In genomic region chr4:23241408-23241807, GRCh38 we compare ENCODE assay signal across 2 cellular contexts.
A peak's percentile ranks its signal among the peaks of the same experiment; 100 is the strongest.
TF ChIP-seq lines count a peak whose summit lies in the region.

No MANE protein-coding gene starts in this region.

TF ChIP-seq in liver, 16 proteins besides CTCF, POLR2A, EP300 and RAD21:
- TF ChIP-seq, protein P1, sequence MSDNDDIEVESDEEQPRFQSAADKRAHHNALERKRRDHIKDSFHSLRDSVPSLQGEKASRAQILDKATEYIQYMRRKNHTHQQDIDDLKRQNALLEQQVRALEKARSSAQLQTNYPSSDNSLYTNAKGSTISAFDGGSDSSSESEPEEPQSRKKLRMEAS (IDR thresholded peaks at IDR 0.05), result no peak
- no peak for TF ChIP-seq SP1 (IDR thresholded peaks at IDR 0.05)
- TF ChIP-seq, protein P2, sequence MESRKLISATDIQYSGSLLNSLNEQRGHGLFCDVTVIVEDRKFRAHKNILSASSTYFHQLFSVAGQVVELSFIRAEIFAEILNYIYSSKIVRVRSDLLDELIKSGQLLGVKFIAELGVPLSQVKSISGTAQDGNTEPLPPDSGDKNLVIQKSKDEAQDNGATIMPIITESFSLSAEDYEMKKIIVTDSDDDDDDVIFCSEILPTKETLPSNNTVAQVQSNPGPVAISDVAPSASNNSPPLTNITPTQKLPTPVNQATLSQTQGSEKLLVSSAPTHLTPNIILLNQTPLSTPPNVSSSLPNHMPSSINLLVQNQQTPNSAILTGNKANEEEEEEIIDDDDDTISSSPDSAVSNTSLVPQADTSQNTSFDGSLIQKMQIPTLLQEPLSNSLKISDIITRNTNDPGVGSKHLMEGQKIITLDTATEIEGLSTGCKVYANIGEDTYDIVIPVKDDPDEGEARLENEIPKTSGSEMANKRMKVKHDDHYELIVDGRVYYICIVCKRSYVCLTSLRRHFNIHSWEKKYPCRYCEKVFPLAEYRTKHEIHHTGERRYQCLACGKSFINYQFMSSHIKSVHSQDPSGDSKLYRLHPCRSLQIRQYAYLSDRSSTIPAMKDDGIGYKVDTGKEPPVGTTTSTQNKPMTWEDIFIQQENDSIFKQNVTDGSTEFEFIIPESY (IDR thresholded peaks at IDR 0.05), result no peak
- TF ChIP-seq ATF3 (IDR thresholded peaks at IDR 0.05), result no peak
- peak in 1 of 2 donors; percentile 37 for TF ChIP-seq RXRA (IDR thresholded peaks at IDR 0.05)
- peak; percentile 46 to 78 for TF ChIP-seq HNF4A (conservative IDR thresholded peaks at IDR 0.05)

TF ChIP-seq in HepG2, 621 proteins besides CTCF, POLR2A, EP300 and RAD21 (continued from another document):
- TF ChIP-seq ZNF709 (CRISPR knock-in tag; IDR thresholded peaks at IDR 0.05) (no peak), NFYB (CRISPR knock-in tag; IDR thresholded peaks at IDR 0.05) (no peak), ZNF839 (CRISPR knock-in tag; IDR thresholded peaks at IDR 0.05; ENCODE audit: borderline replicate concordance) (no peak), LRRFIP1 (CRISPR knock-in tag; conservative IDR thresholded peaks at IDR 0.05) (no peak), RAD51 (IDR thresholded peaks at IDR 0.05; ENCODE audit: borderline replicate concordance) (no peak), NKX3-1 (CRISPR knock-in tag; IDR thresholded peaks at IDR 0.05) (no peak), ZNF703 (CRISPR knock-in tag; IDR thresholded peaks at IDR 0.05; ENCODE audit: borderline replicate concordance) (no peak), ATRX (CRISPR knock-in tag; IDR thresholded peaks at IDR 0.05; ENCODE audit: borderline replicate concordance) (no peak), ATF4 (CRISPR knock-in tag; IDR thresholded peaks at IDR 0.05) (no peak), SMARCC2 (IDR thresholded peaks at IDR 0.05) (no peak), ZNF512B (CRISPR knock-in tag; IDR thresholded peaks at IDR 0.05; ENCODE audit: borderline replicate concordance) (no peak), MTF2 (CRISPR knock-in tag; IDR thresholded peaks at IDR 0.05; ENCODE audit: borderline replicate concordance) (no peak), ZNF281 (CRISPR knock-in tag; IDR thresholded peaks at IDR 0.05; ENCODE audit: borderline replicate concordance) (no peak)
- TF ChIP-seq, protein P3, sequence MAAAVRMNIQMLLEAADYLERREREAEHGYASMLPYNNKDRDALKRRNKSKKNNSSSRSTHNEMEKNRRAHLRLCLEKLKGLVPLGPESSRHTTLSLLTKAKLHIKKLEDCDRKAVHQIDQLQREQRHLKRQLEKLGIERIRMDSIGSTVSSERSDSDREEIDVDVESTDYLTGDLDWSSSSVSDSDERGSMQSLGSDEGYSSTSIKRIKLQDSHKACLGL (CRISPR knock-in tag; IDR thresholded peaks at IDR 0.05), result no peak
TF ChIP-seq in HepG2: peak in this region for 0.
